27 cellular contexts compared by ENCODE assay signal in the genomic region with DNA sequence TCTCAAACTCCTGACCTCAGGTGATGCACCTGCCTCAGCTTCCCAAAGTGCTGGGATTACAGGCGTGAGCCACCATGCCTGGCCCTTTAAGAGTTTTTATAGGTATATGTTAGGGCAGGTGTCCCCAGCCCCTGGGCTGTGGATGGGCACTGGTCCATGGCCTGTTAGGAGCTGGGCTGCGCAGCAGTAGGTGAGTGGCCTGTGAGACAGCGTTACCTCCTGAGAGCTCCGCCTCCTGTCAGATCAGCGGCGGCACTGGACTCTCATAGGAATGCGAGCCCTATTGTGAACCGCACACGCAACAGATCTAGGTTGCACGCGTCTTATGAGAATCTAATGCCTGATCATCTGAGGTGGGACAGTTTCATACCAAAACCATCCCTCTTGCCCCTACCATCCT.
"Had no signal": no experiment of that assay in that cellular context is flagged by ENCODE, and none has a peak within 500 bp of the region (broad histone marks: within the 10 kb centered on the region; RNA-seq: fewer than 3 reads in every experiment).

No MANE protein-coding gene starts in this region.

- H3K27me3 Mint-ChIP-seq: activated CD8-positive, alpha-beta T cell treated with anti-CD3 and anti-CD28 coated beads for 36 hours; activated naive CD8-positive, alpha-beta T cell; activated T-helper 17 cell treated with anti-CD3 and anti-CD28 coated beads, Interleukin-2, amount 50 U/mL, for 72 hours; dendritic cell treated with granulocyte-macrophage colony-stimulating factor and Interleukin-4, amounts not matched to agents 40 ng/mL and 50 ng/mL, for 4 days; T-helper 17 cell had no signal

- H3K4me3 ChIP-seq: coronary artery, dorsolateral prefrontal cortex had no signal

- H3K4me3 Mint-ChIP-seq: activated B cell treated with CpG ODN at 0.5 μM for 24 hours; activated CD8-positive, alpha-beta T cell treated with anti-CD3 and anti-CD28 coated beads for 36 hours; activated naive CD8-positive, alpha-beta T cell; activated T-cell treated with anti-CD3 and anti-CD28 coated beads, Interleukin-2, amount 50 U/mL, for 4 hours; activated T-helper 17 cell treated with anti-CD3 and anti-CD28 coated beads, Interleukin-2, amount 50 U/mL, for 72 hours; central memory CD8-positive, alpha-beta T cell; dendritic cell treated with granulocyte-macrophage colony-stimulating factor and Interleukin-4, amounts not matched to agents 40 ng/mL and 50 ng/mL, for 4 days; endodermal cell; T-helper 17 cell; T-helper 2 cell treated with Interferon-gamma antibody and Interleukin-4, amounts not matched to agents 5 μg/mL and 100 μg/mL, for 36 hours had no signal

- H3K27me3 ChIP-seq: brain microvascular endothelial cell, dorsolateral prefrontal cortex had no signal

- H3K36me3 Mint-ChIP-seq: activated naive CD8-positive, alpha-beta T cell had no signal

- H3K36me3 ChIP-seq: brain microvascular endothelial cell had no signal

- H3K9me3 Mint-ChIP-seq: activated B cell treated with CpG ODN at 0.5 μM for 24 hours; activated CD8-positive, alpha-beta T cell treated with anti-CD3 and anti-CD28 coated beads for 36 hours; activated T-cell treated with anti-CD3 and anti-CD28 coated beads, Interleukin-2, amount 50 U/mL, for 4 hours; central memory CD8-positive, alpha-beta T cell; dendritic cell treated with granulocyte-macrophage colony-stimulating factor and Interleukin-4, amounts not matched to agents 40 ng/mL and 50 ng/mL, for 4 days; T-helper 2 cell treated with Interferon-gamma antibody and Interleukin-4, amounts not matched to agents 5 μg/mL and 100 μg/mL, for 36 hours had no signal

- DNase-seq: activated B cell treated with CpG ODN at 0.5 μM for 24 hours; activated CD4-positive, alpha-beta T cell treated with anti-CD3 and anti-CD28 coated beads for 48 hours; activated CD4-positive, alpha-beta T cell treated with anti-CD3 and anti-CD28 coated beads, Interleukin-2, amount 50 U/mL, for 1 hour; activated CD4-positive, alpha-beta T cell treated with anti-CD3 and anti-CD28 coated beads, Interleukin-2, amount 50 U/mL, for 48 hours; activated CD8-positive, alpha-beta memory T cell treated with anti-CD3 and anti-CD28 coated beads for 24 hours; activated CD8-positive, alpha-beta T cell treated with anti-CD3 and anti-CD28 coated beads for 36 hours; activated effector memory CD4-positive, alpha-beta T cell treated with Interleukin-2 at 50 U/mL for 16 hours; activated gamma-delta T cell treated with Interleukin-2 at 50 U/mL for 16 hours; activated naive CD4-positive, alpha-beta T cell treated with anti-CD3 and anti-CD28 coated beads, Interleukin-2, amount 50 U/mL, for 16 hours; activated naive CD4-positive, alpha-beta T cell treated with Interleukin-2 at 50 U/mL for 16 hours; activated T-cell treated with anti-CD3 and anti-CD28 coated beads, Interleukin-2, amount 50 U/mL, for 4 hours; amniotic stem cell; anterior cingulate cortex; brain microvascular endothelial cell; dorsolateral prefrontal cortex; effector memory CD4-positive, alpha-beta T cell; endodermal cell; foreskin fibroblast; T-helper 1 cell; T-helper 17 cell; T1000 had no signal

- H3K27ac ChIP-seq: brain microvascular endothelial cell, coronary artery, dorsolateral prefrontal cortex had no signal

- H3K4me1 Mint-ChIP-seq: activated B cell treated with CpG ODN at 0.5 μM for 24 hours; activated T-helper 17 cell treated with anti-CD3 and anti-CD28 coated beads, Interleukin-2, amount 50 U/mL, for 72 hours; central memory CD8-positive, alpha-beta T cell; T-helper 17 cell had no signal

- H3K27ac Mint-ChIP-seq: activated B cell treated with CpG ODN at 0.5 μM for 24 hours; activated CD8-positive, alpha-beta T cell treated with anti-CD3 and anti-CD28 coated beads for 36 hours; activated naive CD8-positive, alpha-beta T cell; activated T-helper 17 cell treated with anti-CD3 and anti-CD28 coated beads, Interleukin-2, amount 50 U/mL, for 72 hours; dendritic cell treated with granulocyte-macrophage colony-stimulating factor and Interleukin-4, amounts not matched to agents 40 ng/mL and 50 ng/mL, for 4 days; T-helper 17 cell; T-helper 2 cell treated with Interferon-gamma antibody and Interleukin-4, amounts not matched to agents 5 μg/mL and 100 μg/mL, for 36 hours had no signal
